Comparison of ENCODE assay signal across 1 cellular context in the genomic region with DNA sequence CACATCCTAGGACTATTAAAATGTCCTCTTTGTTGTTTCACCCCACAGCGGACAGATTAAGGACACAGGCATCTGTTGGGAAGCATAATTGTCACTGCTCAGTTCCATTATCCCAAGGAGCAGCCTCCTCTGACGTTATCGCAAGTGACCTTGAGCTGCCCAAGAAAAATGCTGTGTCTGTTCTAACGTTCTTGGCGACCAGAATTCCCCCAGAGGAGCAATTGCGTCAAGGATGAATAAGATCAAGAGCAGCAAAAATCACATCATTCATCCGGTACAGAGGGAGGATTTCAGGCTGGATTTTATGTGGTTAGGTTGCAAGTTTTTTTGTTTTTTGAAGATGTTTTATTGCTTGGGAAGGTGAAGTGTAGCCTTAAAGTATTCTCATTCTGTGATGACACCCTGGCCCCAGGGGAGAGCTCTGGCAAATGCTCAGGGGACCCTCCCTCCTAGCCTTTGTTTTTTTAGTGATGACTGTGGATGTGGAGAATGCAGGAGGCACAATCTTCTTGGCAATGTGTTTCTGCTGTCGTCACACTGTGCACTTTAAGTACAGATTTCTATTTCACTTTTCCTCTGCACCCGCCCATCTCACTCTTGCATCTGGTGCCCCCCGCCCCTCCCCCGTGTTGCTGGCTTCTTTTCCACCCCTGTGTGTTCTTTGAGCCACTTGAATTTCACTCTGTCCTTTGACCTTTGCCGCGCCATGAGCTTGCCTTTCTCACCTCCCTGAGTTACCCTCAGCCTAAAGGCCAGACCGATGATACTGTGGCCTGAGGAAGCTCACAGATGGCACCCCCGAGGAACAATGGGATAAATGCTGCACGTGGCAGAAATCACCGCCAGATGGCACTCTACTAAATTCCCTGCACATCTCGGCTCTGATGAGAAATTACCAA.
A peak's percentile ranks its signal among the peaks of the same experiment; 100 is the strongest.
TF ChIP-seq lines count a peak whose summit lies in the region.

No MANE protein-coding gene starts in this region.

TF ChIP-seq in GM12878, 131 proteins besides CTCF, POLR2A, EP300 and RAD21 (continued from another document and continues in another):
- TF ChIP-seq, protein P1, sequence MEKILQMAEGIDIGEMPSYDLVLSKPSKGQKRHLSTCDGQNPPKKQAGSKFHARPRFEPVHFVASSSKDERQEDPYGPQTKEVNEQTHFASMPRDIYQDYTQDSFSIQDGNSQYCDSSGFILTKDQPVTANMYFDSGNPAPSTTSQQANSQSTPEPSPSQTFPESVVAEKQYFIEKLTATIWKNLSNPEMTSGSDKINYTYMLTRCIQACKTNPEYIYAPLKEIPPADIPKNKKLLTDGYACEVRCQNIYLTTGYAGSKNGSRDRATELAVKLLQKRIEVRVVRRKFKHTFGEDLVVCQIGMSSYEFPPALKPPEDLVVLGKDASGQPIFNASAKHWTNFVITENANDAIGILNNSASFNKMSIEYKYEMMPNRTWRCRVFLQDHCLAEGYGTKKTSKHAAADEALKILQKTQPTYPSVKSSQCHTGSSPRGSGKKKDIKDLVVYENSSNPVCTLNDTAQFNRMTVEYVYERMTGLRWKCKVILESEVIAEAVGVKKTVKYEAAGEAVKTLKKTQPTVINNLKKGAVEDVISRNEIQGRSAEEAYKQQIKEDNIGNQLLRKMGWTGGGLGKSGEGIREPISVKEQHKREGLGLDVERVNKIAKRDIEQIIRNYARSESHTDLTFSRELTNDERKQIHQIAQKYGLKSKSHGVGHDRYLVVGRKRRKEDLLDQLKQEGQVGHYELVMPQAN (conservative IDR thresholded peaks at IDR 0.05) = no peak
- TF ChIP-seq TARDBP (IDR thresholded peaks at IDR 0.05; ENCODE audit: borderline replicate concordance) (no peak), BCL11A (IDR thresholded peaks at IDR 0.05; ENCODE audit: low read depth, low read length) (no peak), SP1 (IDR thresholded peaks at IDR 0.05; ENCODE audit: low read depth, low read length) (no peak), MTA2 (IDR thresholded peaks at IDR 0.05; ENCODE audit: low read depth) (peak; percentile 73; the same call in 1 of the 2 replicates), SREBF1 (IDR thresholded peaks at IDR 0.05; ENCODE audit: low read length) (no peak), DPF2 (IDR thresholded peaks at IDR 0.05) (peak; percentile 84; the same call in 1 of the 2 replicates), EED (IDR thresholded peaks at IDR 0.05; ENCODE audit: low read depth) (peak; percentile 79), ZSCAN29 (IDR thresholded peaks at IDR 0.05) (0 out of 2 replicates have a peak, but pooled peaks have one; percentile 11), WRNIP1 (IDR thresholded peaks at IDR 0.05; ENCODE audit: borderline replicate concordance, low read depth, low read length) (no peak), SIN3A (IDR thresholded peaks at IDR 0.05; ENCODE audit: low read depth, low read length) (no peak), ASH2L (IDR thresholded peaks at IDR 0.05; ENCODE audit: borderline replicate concordance, low read depth) (no peak), BRCA1 (IDR thresholded peaks at IDR 0.05; ENCODE audit: low read depth, low read length) (no peak), RBBP5 (conservative IDR thresholded peaks at IDR 0.05) (no peak), BHLHE40 (IDR thresholded peaks at IDR 0.05; ENCODE audit: borderline replicate concordance in 1 of 2, low read depth in 2 of 2, low read length in 1 of 2) (peak in 1 of 2 experiments; percentile 32; a peak in 2 of 4 replicates), ETV6 (conservative IDR thresholded peaks at IDR 0.05 in 1 of 2, IDR thresholded peaks at IDR 0.05 in 1 of 2; ENCODE audit: borderline replicate concordance in 1 of 2, low read depth in 1 of 2) (peak in 1 of 2 experiments; percentile 45; a peak in 1 of 4 replicates), NFIC (IDR thresholded peaks at IDR 0.05; ENCODE audit: low read depth, low read length) (peak; percentile 56; the same call in 1 of the 2 replicates), ZBED1 (IDR thresholded peaks at IDR 0.05; ENCODE audit: borderline replicate concordance) (no peak), SRF (IDR thresholded peaks at IDR 0.05; ENCODE audit: low read depth in 2 of 2, low read length in 2 of 2) (no peak), ATF7 (IDR thresholded peaks at IDR 0.05; ENCODE audit: low read depth) (peak; percentile 78), IKZF1 (conservative IDR thresholded peaks at IDR 0.05) (peak; percentile 92), TCF7 (IDR thresholded peaks at IDR 0.05; ENCODE audit: borderline replicate concordance) (no peak), STAT1 (conservative IDR thresholded peaks at IDR 0.05) (no peak), NRF1 (conservative IDR thresholded peaks at IDR 0.05; ENCODE audit: low read depth, low read length) (no peak), KDM1A (IDR thresholded peaks at IDR 0.05; ENCODE audit: borderline replicate concordance) (no peak), POLR2AphosphoS5 (IDR thresholded peaks at IDR 0.05; ENCODE audit: low read length) (no peak), ZNF274 (IDR thresholded peaks at IDR 0.05; ENCODE audit: insufficient read depth, insufficient read length) (no peak), NBN (IDR thresholded peaks at IDR 0.05) (no peak), CBFB (IDR thresholded peaks at IDR 0.05; ENCODE audit: low read depth) (0 out of 2 replicates have a peak, but pooled peaks have one; percentile 29), IKZF2 (IDR thresholded peaks at IDR 0.05) (peak; percentile 75 to 87), ZNF622 (IDR thresholded peaks at IDR 0.05) (no peak), TAF1 (IDR thresholded peaks at IDR 0.05; ENCODE audit: borderline replicate concordance, low read depth, low read length) (no peak), MYB (IDR thresholded peaks at IDR 0.05; ENCODE audit: borderline replicate concordance, low read depth, low read length) (no peak)
- TF ChIP-seq, protein P2, sequence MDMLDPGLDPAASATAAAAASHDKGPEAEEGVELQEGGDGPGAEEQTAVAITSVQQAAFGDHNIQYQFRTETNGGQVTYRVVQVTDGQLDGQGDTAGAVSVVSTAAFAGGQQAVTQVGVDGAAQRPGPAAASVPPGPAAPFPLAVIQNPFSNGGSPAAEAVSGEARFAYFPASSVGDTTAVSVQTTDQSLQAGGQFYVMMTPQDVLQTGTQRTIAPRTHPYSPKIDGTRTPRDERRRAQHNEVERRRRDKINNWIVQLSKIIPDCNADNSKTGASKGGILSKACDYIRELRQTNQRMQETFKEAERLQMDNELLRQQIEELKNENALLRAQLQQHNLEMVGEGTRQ (IDR thresholded peaks at IDR 0.05; ENCODE audit: borderline replicate concordance, low read depth, low read length) = no peak
- TF ChIP-seq, protein P3, sequence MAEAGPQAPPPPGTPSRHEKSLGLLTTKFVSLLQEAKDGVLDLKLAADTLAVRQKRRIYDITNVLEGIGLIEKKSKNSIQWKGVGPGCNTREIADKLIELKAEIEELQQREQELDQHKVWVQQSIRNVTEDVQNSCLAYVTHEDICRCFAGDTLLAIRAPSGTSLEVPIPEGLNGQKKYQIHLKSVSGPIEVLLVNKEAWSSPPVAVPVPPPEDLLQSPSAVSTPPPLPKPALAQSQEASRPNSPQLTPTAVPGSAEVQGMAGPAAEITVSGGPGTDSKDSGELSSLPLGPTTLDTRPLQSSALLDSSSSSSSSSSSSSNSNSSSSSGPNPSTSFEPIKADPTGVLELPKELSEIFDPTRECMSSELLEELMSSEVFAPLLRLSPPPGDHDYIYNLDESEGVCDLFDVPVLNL (IDR thresholded peaks at IDR 0.05; ENCODE audit: low read depth, low read length) = no peak
- TF ChIP-seq, protein P4, sequence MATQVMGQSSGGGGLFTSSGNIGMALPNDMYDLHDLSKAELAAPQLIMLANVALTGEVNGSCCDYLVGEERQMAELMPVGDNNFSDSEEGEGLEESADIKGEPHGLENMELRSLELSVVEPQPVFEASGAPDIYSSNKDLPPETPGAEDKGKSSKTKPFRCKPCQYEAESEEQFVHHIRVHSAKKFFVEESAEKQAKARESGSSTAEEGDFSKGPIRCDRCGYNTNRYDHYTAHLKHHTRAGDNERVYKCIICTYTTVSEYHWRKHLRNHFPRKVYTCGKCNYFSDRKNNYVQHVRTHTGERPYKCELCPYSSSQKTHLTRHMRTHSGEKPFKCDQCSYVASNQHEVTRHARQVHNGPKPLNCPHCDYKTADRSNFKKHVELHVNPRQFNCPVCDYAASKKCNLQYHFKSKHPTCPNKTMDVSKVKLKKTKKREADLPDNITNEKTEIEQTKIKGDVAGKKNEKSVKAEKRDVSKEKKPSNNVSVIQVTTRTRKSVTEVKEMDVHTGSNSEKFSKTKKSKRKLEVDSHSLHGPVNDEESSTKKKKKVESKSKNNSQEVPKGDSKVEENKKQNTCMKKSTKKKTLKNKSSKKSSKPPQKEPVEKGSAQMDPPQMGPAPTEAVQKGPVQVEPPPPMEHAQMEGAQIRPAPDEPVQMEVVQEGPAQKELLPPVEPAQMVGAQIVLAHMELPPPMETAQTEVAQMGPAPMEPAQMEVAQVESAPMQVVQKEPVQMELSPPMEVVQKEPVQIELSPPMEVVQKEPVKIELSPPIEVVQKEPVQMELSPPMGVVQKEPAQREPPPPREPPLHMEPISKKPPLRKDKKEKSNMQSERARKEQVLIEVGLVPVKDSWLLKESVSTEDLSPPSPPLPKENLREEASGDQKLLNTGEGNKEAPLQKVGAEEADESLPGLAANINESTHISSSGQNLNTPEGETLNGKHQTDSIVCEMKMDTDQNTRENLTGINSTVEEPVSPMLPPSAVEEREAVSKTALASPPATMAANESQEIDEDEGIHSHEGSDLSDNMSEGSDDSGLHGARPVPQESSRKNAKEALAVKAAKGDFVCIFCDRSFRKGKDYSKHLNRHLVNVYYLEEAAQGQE (IDR thresholded peaks at IDR 0.05; ENCODE audit: low read depth, low read length) = no peak
- TF ChIP-seq, protein P5, sequence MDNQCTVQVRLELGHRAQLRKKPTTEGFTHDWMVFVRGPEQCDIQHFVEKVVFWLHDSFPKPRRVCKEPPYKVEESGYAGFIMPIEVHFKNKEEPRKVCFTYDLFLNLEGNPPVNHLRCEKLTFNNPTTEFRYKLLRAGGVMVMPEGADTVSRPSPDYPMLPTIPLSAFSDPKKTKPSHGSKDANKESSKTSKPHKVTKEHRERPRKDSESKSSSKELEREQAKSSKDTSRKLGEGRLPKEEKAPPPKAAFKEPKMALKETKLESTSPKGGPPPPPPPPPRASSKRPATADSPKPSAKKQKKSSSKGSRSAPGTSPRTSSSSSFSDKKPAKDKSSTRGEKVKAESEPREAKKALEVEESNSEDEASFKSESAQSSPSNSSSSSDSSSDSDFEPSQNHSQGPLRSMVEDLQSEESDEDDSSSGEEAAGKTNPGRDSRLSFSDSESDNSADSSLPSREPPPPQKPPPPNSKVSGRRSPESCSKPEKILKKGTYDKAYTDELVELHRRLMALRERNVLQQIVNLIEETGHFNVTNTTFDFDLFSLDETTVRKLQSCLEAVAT (IDR thresholded peaks at IDR 0.05) = no peak
- TF ChIP-seq, protein P6, sequence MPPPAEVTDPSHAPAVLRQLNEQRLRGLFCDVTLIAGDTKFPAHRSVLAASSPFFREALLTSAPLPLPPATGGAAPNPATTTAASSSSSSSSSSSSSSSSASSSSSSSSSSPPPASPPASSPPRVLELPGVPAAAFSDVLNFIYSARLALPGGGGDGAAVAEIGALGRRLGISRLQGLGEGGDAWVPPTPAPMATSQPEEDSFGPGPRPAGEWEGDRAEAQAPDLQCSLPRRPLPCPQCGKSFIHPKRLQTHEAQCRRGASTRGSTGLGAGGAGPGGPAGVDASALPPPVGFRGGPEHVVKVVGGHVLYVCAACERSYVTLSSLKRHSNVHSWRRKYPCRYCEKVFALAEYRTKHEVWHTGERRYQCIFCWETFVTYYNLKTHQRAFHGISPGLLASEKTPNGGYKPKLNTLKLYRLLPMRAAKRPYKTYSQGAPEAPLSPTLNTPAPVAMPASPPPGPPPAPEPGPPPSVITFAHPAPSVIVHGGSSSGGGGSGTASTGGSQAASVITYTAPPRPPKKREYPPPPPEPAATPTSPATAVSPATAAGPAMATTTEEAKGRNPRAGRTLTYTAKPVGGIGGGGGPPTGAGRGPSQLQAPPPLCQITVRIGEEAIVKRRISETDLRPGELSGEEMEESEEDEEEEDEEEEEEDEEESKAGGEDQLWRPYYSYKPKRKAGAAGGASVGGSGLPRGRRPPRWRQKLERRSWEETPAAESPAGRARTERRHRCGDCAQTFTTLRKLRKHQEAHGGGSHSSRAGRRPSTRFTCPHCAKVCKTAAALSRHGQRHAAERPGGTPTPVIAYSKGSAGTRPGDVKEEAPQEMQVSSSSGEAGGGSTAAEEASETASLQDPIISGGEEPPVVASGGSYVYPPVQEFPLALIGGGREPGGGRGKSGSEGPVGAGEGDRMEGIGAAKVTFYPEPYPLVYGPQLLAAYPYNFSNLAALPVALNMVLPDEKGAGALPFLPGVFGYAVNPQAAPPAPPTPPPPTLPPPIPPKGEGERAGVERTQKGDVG (CRISPR knock-in tag; IDR thresholded peaks at IDR 0.05) = no peak
- TF ChIP-seq, protein P7, sequence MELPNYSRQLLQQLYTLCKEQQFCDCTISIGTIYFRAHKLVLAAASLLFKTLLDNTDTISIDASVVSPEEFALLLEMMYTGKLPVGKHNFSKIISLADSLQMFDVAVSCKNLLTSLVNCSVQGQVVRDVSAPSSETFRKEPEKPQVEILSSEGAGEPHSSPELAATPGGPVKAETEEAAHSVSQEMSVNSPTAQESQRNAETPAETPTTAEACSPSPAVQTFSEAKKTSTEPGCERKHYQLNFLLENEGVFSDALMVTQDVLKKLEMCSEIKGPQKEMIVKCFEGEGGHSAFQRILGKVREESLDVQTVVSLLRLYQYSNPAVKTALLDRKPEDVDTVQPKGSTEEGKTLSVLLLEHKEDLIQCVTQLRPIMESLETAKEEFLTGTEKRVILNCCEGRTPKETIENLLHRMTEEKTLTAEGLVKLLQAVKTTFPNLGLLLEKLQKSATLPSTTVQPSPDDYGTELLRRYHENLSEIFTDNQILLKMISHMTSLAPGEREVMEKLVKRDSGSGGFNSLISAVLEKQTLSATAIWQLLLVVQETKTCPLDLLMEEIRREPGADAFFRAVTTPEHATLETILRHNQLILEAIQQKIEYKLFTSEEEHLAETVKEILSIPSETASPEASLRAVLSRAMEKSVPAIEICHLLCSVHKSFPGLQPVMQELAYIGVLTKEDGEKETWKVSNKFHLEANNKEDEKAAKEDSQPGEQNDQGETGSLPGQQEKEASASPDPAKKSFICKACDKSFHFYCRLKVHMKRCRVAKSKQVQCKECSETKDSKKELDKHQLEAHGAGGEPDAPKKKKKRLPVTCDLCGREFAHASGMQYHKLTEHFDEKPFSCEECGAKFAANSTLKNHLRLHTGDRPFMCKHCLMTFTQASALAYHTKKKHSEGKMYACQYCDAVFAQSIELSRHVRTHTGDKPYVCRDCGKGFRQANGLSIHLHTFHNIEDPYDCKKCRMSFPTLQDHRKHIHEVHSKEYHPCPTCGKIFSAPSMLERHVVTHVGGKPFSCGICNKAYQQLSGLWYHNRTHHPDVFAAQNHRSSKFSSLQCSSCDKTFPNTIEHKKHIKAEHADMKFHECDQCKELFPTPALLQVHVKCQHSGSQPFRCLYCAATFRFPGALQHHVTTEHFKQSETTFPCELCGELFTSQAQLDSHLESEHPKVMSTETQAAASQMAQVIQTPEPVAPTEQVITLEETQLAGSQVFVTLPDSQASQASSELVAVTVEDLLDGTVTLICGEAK (IDR thresholded peaks at IDR 0.05; ENCODE audit: borderline replicate concordance) = no peak
